19 cellular contexts compared by ENCODE assay signal in the genomic region with DNA sequence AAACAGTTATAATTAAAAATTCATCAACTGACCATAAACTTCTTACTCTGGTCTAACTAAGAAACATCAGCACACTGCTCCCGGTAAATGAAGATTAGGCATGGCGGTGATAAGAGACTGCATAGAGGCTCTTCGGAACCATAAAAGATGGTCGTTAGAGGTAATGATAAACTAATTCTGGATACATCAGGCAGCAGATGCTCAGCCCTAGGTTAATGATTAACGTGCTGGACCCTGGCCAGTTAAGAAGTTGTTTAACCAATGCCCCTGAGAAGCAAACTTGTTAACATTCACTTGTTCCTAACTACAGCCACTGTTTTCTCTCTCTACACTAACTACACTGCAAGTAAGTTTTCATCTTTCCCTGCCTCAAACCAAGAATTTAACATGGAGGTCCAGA.
DNase-seq lines count a peak whose midpoint lies in the region; ATAC-seq, FAIRE-seq and TF ChIP-seq lines count a peak whose summit lies in the region.
"Had no signal": no experiment of that assay in that cellular context is flagged by ENCODE, and none has a peak within 500 bp of the region (broad histone marks: within the 10 kb centered on the region; RNA-seq: fewer than 3 reads in every experiment).

No MANE protein-coding gene starts in this region.

- CTCF ChIA-PET in PC-9 (lab: Charles Lee), result no interaction called here

- no peaks in the 10 kb centered on the region for H3F3A ChIP-seq in PC-9 (ENCODE audit: insufficient read depth, low read depth)

- TF ChIP-seq POLR2A in Peyer's patch (IDR thresholded peaks at IDR 0.05) (no peak), prostate gland (IDR thresholded peaks at IDR 0.05) (no peak)

- no peak overlapping the region for H3K4me3 ChIP-seq in Peyer's patch
- H3K4me3 ChIP-seq in kidney epithelial cell (ENCODE audit: low read depth, low read length), result no peak overlapping the region
- H3K4me3 ChIP-seq in prostate gland, result no peak overlapping the region
- H3K4me3 ChIP-seq in PC-9, result no peak overlapping the region
- H3K4me3 ChIP-seq: left lung, SJCRH30 had no signal

- H3K27ac ChIP-seq in Peyer's patch, result peak overlapping the region in 2 of 4 donors; percentile 26 to 75
- peak overlapping the region; percentile 76 to 78 for H3K27ac ChIP-seq in prostate gland
- no peak overlapping the region for H3K27ac ChIP-seq in PC-9
- H3K27ac ChIP-seq: epithelial cell of prostate, left lung, SJCRH30 had no signal

- TF ChIP-seq CTCF in D721Med (IDR thresholded peaks at IDR 0.05; ENCODE audit: insufficient read depth, missing control alignments), result no peak
- TF ChIP-seq CTCF in Peyer's patch (IDR thresholded peaks at IDR 0.05), result no peak
- TF ChIP-seq CTCF in kidney epithelial cell (IDR thresholded peaks at IDR 0.05; ENCODE audit: insufficient read depth, low read length, poor library complexity, severe bottlenecking), result no peak
- TF ChIP-seq CTCF in prostate gland (IDR thresholded peaks at IDR 0.05), result no peak
- TF ChIP-seq CTCF in PC-9 (conservative IDR thresholded peaks at IDR 0.05), result no peak

- H3K4me1 ChIP-seq in Peyer's patch, result peaks cover 0 to 26% (median 2%) of the 10 kb centered on the region in 4 donors
- peaks cover 31% of the 10 kb centered on the region for H3K4me1 ChIP-seq in prostate gland (replicated peaks)
- no peaks in the 10 kb centered on the region for H3K4me1 ChIP-seq in PC-9 (replicated peaks; ENCODE audit: insufficient read depth)

- no peak overlapping the region for H2AFZ ChIP-seq in PC-9

- intact Hi-C loops in prostate gland (cut with DNase I) (no loop called here), PC-9 (cut with micrococcal nuclease; ENCODE audit: unreplicated experiment) (no loop called here)

- FAIRE-seq in D721Med (lab: Jason Lieb, UNC), result peak; percentile 16
- FAIRE-seq: H54, TTC549, urothelium cell line had no signal

- H3K9me2 ChIP-seq in PC-9 (ENCODE audit: insufficient read depth), result no peaks in the 10 kb centered on the region

- DNase-seq in D721Med (ENCODE audit: insufficient read length, low spot score) (no peak), Peyer's patch (peak in 2 of 3 donors; percentile 63 to 89), kidney epithelial cell (ENCODE audit: low read depth) (peak; percentile 72), prostate gland (ENCODE audit: low spot score) (no peak), PC-9 (no peak), inferior parietal cortex (ENCODE audit: extremely low spot score) (no peak)
- no peak for DNase-seq in stimulated activated CD4-positive, alpha-beta T cell treated with anti-CD3 and anti-CD28 coated beads, Interleukin-4, amount 100 ng/mL, for 4 hours
- DNase-seq: DMS79 treated with DMSO at 0.1 percent for 48 hours, head of caudate nucleus, left lung, NCI-H2107, right cardiac atrium, SJCRH30 had no signal

- no peak overlapping the region for H3K4me2 ChIP-seq in PC-9

- no peak for ATAC-seq in HG03565 (IDR thresholded peaks at IDR 0.05; ENCODE audit: unreplicated experiment)
- ATAC-seq: left lung; natural killer cell treated with Interleukin-12 subunit alpha and Interleukin-12 subunit beta and Interleukin-15 and Interleukin-18, amount 100 ng/mL, for 72 hours; right cardiac atrium had no signal

- POLR2A ChIA-PET in PC-9 (lab: Charles Lee; ENCODE audit: unreplicated experiment), result no interaction called here

- no TSS peak for BruUV-seq in PC-9 (replicated peaks; lab: Mats Ljungman, UMichigan)

- H4K20me1 ChIP-seq in PC-9 (ENCODE audit: insufficient read depth), result no peaks in the 10 kb centered on the region

- no peaks in the 10 kb centered on the region for H3K9me3 ChIP-seq in Peyer's patch
- no peaks in the 10 kb centered on the region for H3K9me3 ChIP-seq in prostate gland
- H3K9me3 ChIP-seq in PC-9 (ENCODE audit: insufficient read depth, low read depth), result no peaks in the 10 kb centered on the region
- H3K9me3 ChIP-seq: left lung, SJCRH30 had no signal

- H3K27me3 ChIP-seq in Peyer's patch (no peaks in the 10 kb centered on the region), kidney epithelial cell (ENCODE audit: control insufficient read depth, insufficient read depth, low read length) (no peaks in the 10 kb centered on the region), prostate gland (replicated peaks; ENCODE audit: insufficient read depth) (no peaks in the 10 kb centered on the region), PC-9 (ENCODE audit: insufficient read depth, low read depth) (peaks cover 22% of the 10 kb centered on the region)
- H3K27me3 ChIP-seq: left lung, SJCRH30 had no signal

- no peaks in the 10 kb centered on the region for H3K79me2 ChIP-seq in PC-9 (ENCODE audit: low read depth)

- 28% methylated on average over 5 of the region's 5 CpGs for WGBS in prostate gland

- no peaks in the 10 kb centered on the region for H3K36me3 ChIP-seq in Peyer's patch
- no peaks in the 10 kb centered on the region for H3K36me3 ChIP-seq in kidney epithelial cell (ENCODE audit: control insufficient read depth, insufficient read depth, low read length)
- H3K36me3 ChIP-seq in prostate gland, result no peaks in the 10 kb centered on the region
- H3K36me3 ChIP-seq in PC-9 (ENCODE audit: low read depth), result no peaks in the 10 kb centered on the region
- H3K36me3 ChIP-seq: left lung, SJCRH30 had no signal

Comparison
In these comparisons a context has a peak if more than half of its experiments do, and no peak if none do; other contexts are left out.
1. DNase-seq: peak in Peyer's patch (2 of 3) and kidney epithelial cell (single experiment); none in D721Med (single experiment), prostate gland (single experiment), PC-9 (0 of 2), stimulated activated CD4-positive, alpha-beta T cell treated with anti-CD3 and anti-CD28 coated beads, Interleukin-4, amount 100 ng/mL, for 4 hours (0 of 2) and inferior parietal cortex (single experiment).